ENCODE assay signal across 1 cellular context in genomic region chr10:33509231-33509871, GRCh38.
TF ChIP-seq lines count a peak whose summit lies in the region.

No MANE protein-coding gene starts in this region.

TF ChIP-seq in HEK293, 187 proteins besides CTCF, POLR2A, EP300 and RAD21 (continued from another document):
- TF ChIP-seq ZSCAN4 (tag by site-specific recombination; IDR thresholded peaks at IDR 0.05) (0 out of 2 replicates have a peak, but pooled peaks have one; percentile 38), ZNF549 (tag by site-specific recombination; IDR thresholded peaks at IDR 0.05) (peak; percentile 25; the same call in 1 of the 2 replicates), ZNF558 (tag by site-specific recombination; IDR thresholded peaks at IDR 0.05) (peak; percentile 75; the same call in 1 of the 2 replicates), ZNF132 (tag by site-specific recombination; IDR thresholded peaks at IDR 0.05; ENCODE audit: borderline replicate concordance) (no peak), WT1 (tag by site-specific recombination; IDR thresholded peaks at IDR 0.05) (peak; percentile 73), ZNF174 (tag by site-specific recombination; IDR thresholded peaks at IDR 0.05) (no peak), PRDM1 (tag by site-specific recombination; IDR thresholded peaks at IDR 0.05) (peak; percentile 59; the same call in 1 of the 2 replicates), ZBTB6 (tag by site-specific recombination; IDR thresholded peaks at IDR 0.05) (no peak), ZFP69B (tag by site-specific recombination; IDR thresholded peaks at IDR 0.05) (peak; percentile 69), ZNF146 (tag by site-specific recombination; IDR thresholded peaks at IDR 0.05) (0 out of 2 replicates have a peak, but pooled peaks have one; percentile 19)
